ENCODE assay signal across 18 cellular contexts in the genomic region with DNA sequence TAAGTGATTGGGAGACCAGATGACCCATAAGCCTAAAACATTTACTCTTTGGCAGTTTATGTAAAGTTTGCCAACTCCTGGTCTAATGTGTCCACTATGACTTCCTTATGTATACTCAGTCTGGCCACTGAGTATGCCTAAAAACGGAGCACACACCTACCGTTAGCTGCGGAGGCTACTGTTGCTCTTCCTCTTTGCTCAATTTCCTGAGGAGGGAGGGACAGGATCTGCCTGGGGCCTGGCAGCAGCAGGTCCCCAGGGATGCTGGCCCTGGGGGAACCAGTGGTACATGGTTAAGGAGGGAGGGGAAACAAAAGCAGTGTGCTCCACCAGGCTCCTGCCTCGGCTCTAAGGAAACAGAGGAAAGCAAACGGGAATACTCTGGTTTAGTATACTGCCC.
DNase-seq lines count a peak whose midpoint lies in the region; ATAC-seq and TF ChIP-seq lines count a peak whose summit lies in the region.
"Had no signal": no experiment of that assay in that cellular context is flagged by ENCODE, and none has a peak within 500 bp of the region (broad histone marks: within the 10 kb centered on the region; RNA-seq: fewer than 3 reads in every experiment).

No MANE protein-coding gene starts in this region.

- TF ChIP-seq CTCF in nephron (IDR thresholded peaks at IDR 0.05; ENCODE audit: unreplicated experiment in 3 of 3) = no peak

- H3K36me3 Mint-ChIP-seq in T-helper 17 cell (ENCODE audit: low read depth) = peaks cover 9% of the 10 kb centered on the region
- H3K36me3 Mint-ChIP-seq in nephron (ENCODE audit: low read depth) = peaks cover 37% of the 10 kb centered on the region

- H3K4me1 Mint-ChIP-seq in T-helper 17 cell (peaks cover 29% of the 10 kb centered on the region), nephron (peaks cover 10% of the 10 kb centered on the region)

- no peak overlapping the region for H3K4me3 Mint-ChIP-seq in T-helper 17 cell
- H3K4me3 Mint-ChIP-seq in nephron = no peak overlapping the region
- H3K4me3 Mint-ChIP-seq: activated CD8-positive, alpha-beta T cell treated with anti-CD3 and anti-CD28 coated beads for 36 hours; activated T-helper 1 cell treated with anti-CD3 and anti-CD28 coated beads, Interleukin-12 subunit alpha, Interleukin-12 subunit beta, Interleukin-2, Interleukin-4 antibody, amounts not matched to agents 30 ng/mL and 10 ng/mL and 1 ng/mL, durations not matched to agents 14 hours and 24 hours and 36 hours; CD4-positive, alpha-beta T cell; central memory CD8-positive, alpha-beta T cell had no signal

- in situ Hi-C loops in KBM-7 (cut with MboI; ENCODE audit: low pct_unique_long_range_greater_than_20kb, low sequenced_read_pairs) = no loop called here

- H3K27me3 Mint-ChIP-seq in T-helper 17 cell = no peaks in the 10 kb centered on the region
- no peaks in the 10 kb centered on the region for H3K27me3 Mint-ChIP-seq in nephron (ENCODE audit: low read depth)
- H3K27me3 Mint-ChIP-seq: activated CD8-positive, alpha-beta T cell treated with anti-CD3 and anti-CD28 coated beads for 36 hours; CD4-positive, alpha-beta T cell; central memory CD8-positive, alpha-beta T cell had no signal

- H3K9me3 Mint-ChIP-seq in nephron = peaks cover 15% of the 10 kb centered on the region
- H3K9me3 Mint-ChIP-seq: activated T-helper 1 cell treated with anti-CD3 and anti-CD28 coated beads, Interleukin-12 subunit alpha, Interleukin-12 subunit beta, Interleukin-2, Interleukin-4 antibody, amounts not matched to agents 30 ng/mL and 10 ng/mL and 1 ng/mL, durations not matched to agents 14 hours and 24 hours and 36 hours; CD4-positive, alpha-beta T cell; central memory CD8-positive, alpha-beta T cell had no signal

- ATAC-seq in T-helper 17 cell (no peak), HG03097 (IDR thresholded peaks at IDR 0.05; ENCODE audit: low FRiP score, unreplicated experiment) (no peak)
- ATAC-seq: activated CD8-positive, alpha-beta T cell treated with anti-CD3 and anti-CD28 coated beads for 36 hours; stimulated activated naive CD8-positive, alpha-beta T cell treated with anti-CD3 and anti-CD28 coated beads, Interleukin-15, Interleukin-2, amounts not matched to agents 100 U/mL and 50 U/mL, for 24 hours had no signal

- H3K9me3 ChIP-seq in T-helper 17 cell (ENCODE audit: control insufficient read depth, low read length, poor library complexity, severe bottlenecking) = no peaks in the 10 kb centered on the region
- H3K9me3 ChIP-seq: SK-N-SH had no signal

- peak; percentile 4 for DNase-seq in NCI-H82 (lab: John Stamatoyannopoulos, UW)
- no peak for DNase-seq in NCI-H82 treated with DMSO at 0.1 percent for 48 hours (lab: John Stamatoyannopoulos, UW; ENCODE audit: unreplicated experiment)
- DNase-seq in KBM-7 = peak; percentile 63
- no peak for DNase-seq in T-helper 17 cell
- DNase-seq in globus pallidus (ENCODE audit: low spot score) = no peak
- DNase-seq in NCI-H2227 (lab: John Stamatoyannopoulos, UW; ENCODE audit: unreplicated experiment) = no peak
- DNase-seq: 8988T; activated CD8-positive, alpha-beta T cell treated with anti-CD3 and anti-CD28 coated beads for 36 hours; CD4-positive, alpha-beta T cell; hippocampal formation; NCI-H187; NCI-H446 treated with DMSO at 0.1 percent for 48 hours; SK-N-SH; stimulated activated naive CD8-positive, alpha-beta T cell treated with anti-CD3 and anti-CD28 coated beads, Interleukin-15, Interleukin-2, amounts not matched to agents 100 U/mL and 50 U/mL, for 24 hours had no signal

- H3K27ac Mint-ChIP-seq in T-helper 17 cell (peak overlapping the region; percentile 16), nephron (peak overlapping the region in 2 of 3 experiments; percentile 8 to 36)
- H3K27ac Mint-ChIP-seq: activated CD8-positive, alpha-beta T cell treated with anti-CD3 and anti-CD28 coated beads for 36 hours; activated T-helper 1 cell treated with anti-CD3 and anti-CD28 coated beads, Interleukin-12 subunit alpha, Interleukin-12 subunit beta, Interleukin-2, Interleukin-4 antibody, amounts not matched to agents 30 ng/mL and 10 ng/mL and 1 ng/mL, durations not matched to agents 14 hours and 24 hours and 36 hours; CD4-positive, alpha-beta T cell had no signal

Comparison
In these comparisons a context has a peak if more than half of its experiments do, and no peak if none do; other contexts are left out.
1. DNase-seq: peak in NCI-H82 (single experiment) and KBM-7 (single experiment); none in NCI-H82 treated with DMSO at 0.1 percent for 48 hours (single experiment), T-helper 17 cell (0 of 3), globus pallidus (single experiment) and NCI-H2227 (single experiment).